ENCODE assay signal across 17 cellular contexts in genomic region chr4:114563536-114564315, GRCh38. TPM values are rescaled to one million over a fixed set of nuclear protein-coding genes. Genes with fewer than 3 reads are reported as not detected.
DNase-seq lines count a peak whose midpoint lies in the region; ATAC-seq, FAIRE-seq and TF ChIP-seq lines count a peak whose summit lies in the region.
"Had no signal": no experiment of that assay in that cellular context is flagged by ENCODE, and none has a peak within 500 bp of the region (broad histone marks: within the 10 kb centered on the region; RNA-seq: fewer than 3 reads in every experiment).

No MANE protein-coding gene starts in this region.

- CTCF ChIA-PET in endothelial cell of umbilical vein (lab: Charles Lee), result interaction anchor here (0.5 to 2.2 kb wide), 2 partner anchors 12 to 505 kb away, joined by 4 to 10 read pairs; no protein-coding TSS in a partner anchor

- no peaks in the 10 kb centered on the region for H3K9me1 ChIP-seq in endothelial cell of umbilical vein (replicated peaks; ENCODE audit: control insufficient read depth, extremely low read depth, insufficient read depth, low read length)

- 27 to 33% methylated on average over 5 of the region's 5 CpGs for WGBS in GM23248 (ENCODE audit: low coverage in 1 of 2, low lambda C conversion rate in 2 of 2, missing lambda C conversion rate in 2 of 2), 2 experiments

- DNase-seq in GM23248, result peak; percentile 1
- peak in 2 of 3 donors; percentile 62 to 68 for DNase-seq in Peyer's patch
- DNase-seq in endothelial cell of umbilical vein (ENCODE audit: low read depth, low spot score), result no peak
- peak; percentile 42 for DNase-seq in retinal pigment epithelial cell (ENCODE audit: low read depth)
- no peak for DNase-seq in central memory CD4-positive, alpha-beta T cell
- no peak for DNase-seq in Ammon's horn (ENCODE audit: low spot score)
- no peak for DNase-seq in GOT3 (lab: John Stamatoyannopoulos, UW)
- DNase-seq: activated CD4-positive, CD25-positive, alpha-beta regulatory T cell; hippocampal formation; NCI-H1417 treated with DMSO at 0.1 percent for 48 hours; NCI-H510A treated with DMSO at 0.1 percent for 48 hours; SHP77 treated with DMSO at 0.1 percent for 48 hours had no signal

- in situ Hi-C loops in GM23248 (cut with MboI), result no loop called here

- no peak overlapping the region for H3K9ac ChIP-seq in GM23248
- no peak overlapping the region for H3K9ac ChIP-seq in endothelial cell of umbilical vein (replicated peaks; ENCODE audit: extremely low read depth, insufficient read depth, low read length)

- no peaks in the 10 kb centered on the region for H3K9me3 ChIP-seq in GM23248 (ENCODE audit: low read depth)
- H3K9me3 ChIP-seq in Peyer's patch, result no peaks in the 10 kb centered on the region
- no peaks in the 10 kb centered on the region for H3K9me3 ChIP-seq in endothelial cell of umbilical vein (replicated peaks; ENCODE audit: control insufficient read depth, insufficient read depth, low read length)
- H3K9me3 ChIP-seq: ascending aorta had no signal

- no peaks in the 10 kb centered on the region for H3F3A ChIP-seq in GM23248 (ENCODE audit: insufficient read depth)

- POLR2A ChIA-PET in endothelial cell of umbilical vein (lab: Charles Lee), result no interaction called here

- H3K36me3 ChIP-seq in GM23248 (ENCODE audit: low read depth) (no peaks in the 10 kb centered on the region), Peyer's patch (no peaks in the 10 kb centered on the region), endothelial cell of umbilical vein (ENCODE audit: control insufficient read depth in 2 of 2, extremely low read depth in 1 of 2, insufficient read depth in 2 of 2, low read length in 2 of 2) (no peaks in the 10 kb centered on the region)
- H3K36me3 ChIP-seq: ascending aorta, right atrium auricular region had no signal

- H3K4me3 ChIP-seq in GM23248, result no peak overlapping the region
- H3K4me3 ChIP-seq in Peyer's patch, result peak overlapping the region in 2 of 4 donors; percentile 27 to 40
- H3K4me3 ChIP-seq in endothelial cell of umbilical vein (replicated peaks in 1 of 3; ENCODE audit: insufficient read depth in 1 of 3, low read depth in 1 of 3, low read length in 3 of 3), result no peak overlapping the region
- no peak overlapping the region for H3K4me3 ChIP-seq in retinal pigment epithelial cell (ENCODE audit: low read length)
- H3K4me3 ChIP-seq: ascending aorta, right atrium auricular region had no signal

- H3K79me2 ChIP-seq in GM23248 (ENCODE audit: insufficient read depth), result no peaks in the 10 kb centered on the region
- no peaks in the 10 kb centered on the region for H3K79me2 ChIP-seq in endothelial cell of umbilical vein (ENCODE audit: control insufficient read depth, insufficient read depth, low read length)

- H3K27me3 ChIP-seq in GM23248 (replicated peaks; ENCODE audit: insufficient read depth) (no peaks in the 10 kb centered on the region), Peyer's patch (no peaks in the 10 kb centered on the region), endothelial cell of umbilical vein (ENCODE audit: control insufficient read depth in 2 of 2, insufficient read depth in 2 of 2, low read length in 2 of 2) (no peaks in the 10 kb centered on the region)
- H3K27me3 ChIP-seq: ascending aorta, right atrium auricular region had no signal

- no peak overlapping the region for H2AFZ ChIP-seq in GM23248
- no peak overlapping the region for H2AFZ ChIP-seq in endothelial cell of umbilical vein (ENCODE audit: low read depth, low read length)

- dilution Hi-C loops in endothelial cell of umbilical vein (cut with MboI; ENCODE audit: extremely low pct_ligation_motif_present, low sequenced_read_pairs), result no loop called here

- no peak for FAIRE-seq in endothelial cell of umbilical vein (lab: Jason Lieb, UNC)

- ATAC-seq in GM19328 (IDR thresholded peaks at IDR 0.05; ENCODE audit: unreplicated experiment), result no peak

- no peak for TF ChIP-seq CTCF in Peyer's patch (IDR thresholded peaks at IDR 0.05)
- no peak for TF ChIP-seq CTCF in endothelial cell of umbilical vein (IDR thresholded peaks at IDR 0.05; ENCODE audit: extremely low read depth in 1 of 2, insufficient read depth in 1 of 2, low read depth in 1 of 2, low read length in 2 of 2)
- TF ChIP-seq CTCF in retinal pigment epithelial cell (conservative IDR thresholded peaks at IDR 0.05; ENCODE audit: low read depth, low read length), result no peak

- TF ChIP-seq POLR2A in Peyer's patch (IDR thresholded peaks at IDR 0.05), result no peak
- no peak for TF ChIP-seq POLR2A in endothelial cell of umbilical vein (IDR thresholded peaks at IDR 0.05; ENCODE audit: low read depth, low read length)

- intact Hi-C loops in endothelial cell of umbilical vein (cut with micrococcal nuclease), result no loop called here

- no peaks in the 10 kb centered on the region for H3K9me2 ChIP-seq in GM23248 (ENCODE audit: insufficient read depth)

- no peaks in the 10 kb centered on the region for H4K20me1 ChIP-seq in GM23248 (ENCODE audit: insufficient read depth)
- H4K20me1 ChIP-seq in endothelial cell of umbilical vein (replicated peaks; ENCODE audit: control insufficient read depth, extremely low read depth, insufficient read depth, low read length), result no peaks in the 10 kb centered on the region

- H3K4me2 ChIP-seq in GM23248 (ENCODE audit: unreplicated experiment) (no peak overlapping the region), endothelial cell of umbilical vein (ENCODE audit: insufficient read depth, low read length) (no peak overlapping the region)

- no TSS peak for BruUV-seq in endothelial cell of umbilical vein (replicated peaks; lab: Mats Ljungman, UMichigan)

- H3K27ac ChIP-seq in GM23248, result no peak overlapping the region
- peak overlapping the region in 2 of 4 donors; percentile 70 to 71 for H3K27ac ChIP-seq in Peyer's patch
- H3K27ac ChIP-seq in endothelial cell of umbilical vein (ENCODE audit: insufficient read depth, low read depth, low read length), result no peak overlapping the region
- H3K27ac ChIP-seq: ascending aorta, epithelial cell of prostate, right atrium auricular region had no signal

- H3K4me1 ChIP-seq in GM23248 (ENCODE audit: insufficient read depth) (no peaks in the 10 kb centered on the region), Peyer's patch (peaks cover 0 to 10% (median 0%) of the 10 kb centered on the region in 4 donors), endothelial cell of umbilical vein (ENCODE audit: control insufficient read depth, extremely low read depth, insufficient read depth, low read length) (no peaks in the 10 kb centered on the region)
- H3K4me1 ChIP-seq: ascending aorta, right atrium auricular region had no signal

TF ChIP-seq in endothelial cell of umbilical vein, 7 proteins besides CTCF, POLR2A, EP300 and RAD21:
- no peak for TF ChIP-seq POLR2AphosphoS5 (IDR thresholded peaks at IDR 0.05; ENCODE audit: insufficient read depth, low read depth, low read length)
- TF ChIP-seq GATA2 (IDR thresholded peaks at IDR 0.05; ENCODE audit: insufficient read depth, insufficient read length, low read depth, low read length), result peak; percentile 18

RNA-seq across cellular contexts. Expression of gene UGT8, which starts 34.9 kb away (rescaled TPM):
- total RNA-seq in GM23248 (2014; rRNA removed; shearing (Covaris generic)), result not detected in 2 replicates
- polyA plus RNA-seq in GM23248 (2016; fragmentation: Nextera tagmentation; extraction: Ambion mirVana), result not detected in 2 replicates
- total RNA-seq in Peyer's patch, result 10 to 100 TPM; 25.6 to 78.0 (median 60.0) TPM
- total RNA-seq in endothelial cell of umbilical vein, result 0.11 and 0.14 TPM in 2 replicates
- 0.10 TPM in 1 of 2 replicates, not detected in the other for polyA plus RNA-seq in endothelial cell of umbilical vein
- 0.01 and 0.04 TPM in 2 replicates for polyA plus RNA-seq in endothelial cell of umbilical vein (2011; cell fraction: cytosol; rRNA removed)
- polyA plus RNA-seq in endothelial cell of umbilical vein (2011; cell fraction: nucleus; rRNA removed), result 0.13 TPM in 1 of 2 replicates, not detected in the other
- not detected in 2 replicates for polyA plus RNA-seq in endothelial cell of umbilical vein (2012)
- 0.11 TPM in 1 of 2 replicates, not detected in the other for polyA minus RNA-seq in endothelial cell of umbilical vein
- not detected for polyA minus RNA-seq in endothelial cell of umbilical vein (2011; cell fraction: cytosol; rRNA and poly(A)+ RNA removed)
- polyA minus RNA-seq in endothelial cell of umbilical vein (2011; cell fraction: nucleus; rRNA and poly(A)+ RNA removed), result 0.34 TPM in 1 of 2 replicates, not detected in the other
- total RNA-seq: ascending aorta had no signal
- polyA plus RNA-seq: CD14-positive monocyte had no signal

Comparison
In these comparisons a context has a peak if more than half of its experiments do, and no peak if none do; other contexts are left out.
1. DNase-seq: peak in GM23248 (single experiment), Peyer's patch (2 of 3) and retinal pigment epithelial cell (single experiment); none in endothelial cell of umbilical vein (single experiment), central memory CD4-positive, alpha-beta T cell (single experiment), Ammon's horn (single experiment) and GOT3 (single experiment).
2. RNA of gene UGT8, which starts 34.9 kb away (total RNA-seq): 25.6 to 78.0 TPM in Peyer's patch; 0.11 to 0.14 TPM in endothelial cell of umbilical vein and not detected in GM23248; every median in the first group is over 10 times any median in the second.